In the genomic region with DNA sequence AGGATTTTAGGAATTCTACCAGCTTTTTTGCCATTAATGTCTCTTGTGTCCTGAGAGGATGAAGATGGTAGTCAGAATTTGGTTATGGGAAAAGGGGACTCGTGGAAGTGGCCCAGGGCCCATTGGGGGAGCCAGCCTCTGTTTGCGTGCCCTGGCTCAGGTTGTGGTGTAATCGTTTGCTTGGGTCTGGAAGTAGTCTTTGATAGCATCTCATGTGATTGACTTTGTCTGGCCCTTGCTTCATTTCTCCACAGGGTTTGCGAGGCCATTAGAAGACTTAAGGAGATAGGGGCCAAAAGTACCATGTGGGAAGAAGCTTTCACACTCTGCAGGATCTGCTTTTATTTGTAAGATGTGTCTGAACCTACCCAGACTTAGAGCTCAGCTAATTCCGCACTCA, we compare ENCODE assay signal across 22 cellular contexts.
"Had no signal": no experiment of that assay in that cellular context is flagged by ENCODE, and none has a peak within 500 bp of the region (broad histone marks: within the 10 kb centered on the region; RNA-seq: fewer than 3 reads in every experiment).

No MANE protein-coding gene starts in this region.

- H3K4me3 ChIP-seq: lower lobe of right lung, sigmoid colon, testis had no signal

- H3K9me3 ChIP-seq: lower lobe of right lung, sigmoid colon, testis had no signal

- H3K27ac ChIP-seq: lower lobe of right lung, sigmoid colon, testis had no signal

- ATAC-seq: left lobe of liver; lower lobe of right lung; naive thymus-derived CD4-positive, alpha-beta T cell; stimulated activated naive B cell treated with anti-CD40 and anti-IgM and Interleukin-4, amounts not matched to agents 10 μg/mL and 1 μg/mL and 100 μg/mL, for 72 hours; T-cell had no signal

- H3K36me3 ChIP-seq: lower lobe of right lung, sigmoid colon had no signal

- H3K27me3 ChIP-seq: sigmoid colon, testis had no signal

- DNase-seq: activated CD4-positive, alpha-beta memory T cell treated with anti-CD3 and anti-CD28 coated beads, Interleukin-2, amount 10 ng/mL, durations not matched to agents 7 days and 5 days; activated CD4-positive, alpha-beta T cell treated with anti-CD3 and anti-CD28 coated beads for 48 hours; activated gamma-delta T cell; activated naive CD4-positive, alpha-beta T cell treated with anti-CD3 and anti-CD28 coated beads, Interleukin-2, amount 50 U/mL, for 16 hours; aorta; caudate nucleus; dermis blood vessel endothelial cell; effector CD8-positive, alpha-beta T cell; glutamatergic neuron; hippocampal formation; kidney; lower lobe of right lung; naive thymus-derived CD4-positive, alpha-beta T cell; sigmoid colon; stimulated activated CD4-positive, alpha-beta T cell treated with anti-CD3 and anti-CD28 coated beads, Interleukin-2, amount 100 ng/mL, for 48 hours; stimulated activated CD8-positive, alpha-beta memory T cell treated with anti-CD3 and anti-CD28 coated beads, Interleukin-4, amount 100 ng/mL, for 48 hours; stimulated activated naive B cell treated with anti-CD40 and anti-IgM and Interleukin-4, amounts not matched to agents 10 μg/mL and 1 μg/mL and 100 μg/mL, for 72 hours; T-cell; testis; trophoblast cell had no signal

- FAIRE-seq: frontal cortex, kidney had no signal

- H3K4me1 ChIP-seq: lower lobe of right lung had no signal
